In the genomic region with DNA sequence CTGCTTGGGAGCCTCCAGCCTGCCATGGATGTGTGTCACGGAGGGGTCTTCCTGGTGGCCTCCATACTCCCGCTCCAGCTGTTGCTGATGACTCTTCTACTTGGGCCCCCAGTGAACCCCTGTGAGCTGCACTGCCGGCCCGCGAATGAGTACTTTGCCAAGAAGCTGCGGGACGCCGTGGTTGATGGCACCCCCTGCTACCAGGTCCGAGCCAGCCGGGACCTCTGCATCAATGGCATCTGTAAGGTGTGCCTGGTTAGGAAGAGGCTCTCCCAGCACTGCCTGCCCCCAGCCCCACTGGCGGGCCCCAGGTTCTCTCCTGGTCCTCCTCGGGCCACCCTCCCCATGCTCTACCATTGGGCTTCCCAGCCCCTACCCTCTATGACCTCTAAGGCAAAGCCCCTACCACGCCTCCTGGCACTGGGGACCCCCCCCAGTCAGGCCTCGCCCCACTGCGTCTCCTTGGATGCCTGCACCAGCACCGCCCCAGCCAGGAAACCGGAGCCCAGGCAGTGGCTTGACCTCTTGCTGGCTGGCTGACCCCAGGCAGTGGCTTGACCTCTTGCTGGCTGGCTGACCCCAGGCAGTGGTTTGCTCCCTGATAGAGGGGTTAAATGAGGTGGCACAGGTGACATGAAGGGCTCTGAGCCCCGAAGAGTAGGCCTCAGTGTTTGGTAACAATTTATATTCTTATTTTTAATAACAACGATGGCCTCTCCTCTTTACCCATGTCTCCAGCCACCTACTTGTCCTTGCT, we compare ENCODE assay signal across 1 cellular context. TPM values are rescaled to one million over a fixed set of nuclear protein-coding genes. Genes with fewer than 3 reads are reported as not detected.
"Had no signal": no experiment of that assay in that cellular context is flagged by ENCODE, and none has a peak within 500 bp of the region (broad histone marks: within the 10 kb centered on the region; RNA-seq: fewer than 3 reads in every experiment).

No MANE protein-coding gene starts in this region.

RNA-seq across cellular contexts. Expression of a gene that starts 57.1 kb away (rescaled TPM):
- total RNA-seq: right atrium auricular region had no signal
